8 cellular contexts compared by ENCODE assay signal in genomic region chr4:145936142-145937020, GRCh38. TPM values are rescaled to one million over a fixed set of nuclear protein-coding genes. Genes with fewer than 3 reads are reported as not detected.
DNase-seq lines count a peak whose midpoint lies in the region; ATAC-seq and TF ChIP-seq lines count a peak whose summit lies in the region.

No MANE protein-coding gene starts in this region.

- H3K4me1 ChIP-seq in endodermal cell (ENCODE audit: control insufficient read depth, insufficient read depth, low read length): no peaks in the 10 kb centered on the region

- no peaks in the 10 kb centered on the region for H3K9me3 ChIP-seq in endodermal cell (ENCODE audit: control insufficient read depth, low read length)

- H3K36me3 Mint-ChIP-seq in endodermal cell (ENCODE audit: low read depth): peaks cover 4% of the 10 kb centered on the region
- H3K36me3 Mint-ChIP-seq in mesothelial cell of epicardium: no peaks in the 10 kb centered on the region

- H3K27ac Mint-ChIP-seq in endodermal cell (peak overlapping the region; percentile 95), mesothelial cell of epicardium (peak overlapping the region; percentile 99)

- 0% methylated on average over 64 of the region's 72 CpGs; no CpG with 5 or more reads in 1 of the 2 experiments for WGBS in endodermal cell (ENCODE audit: insufficient coverage in 1 of 2, insufficient read length in 1 of 2), 2 experiments

- TF ChIP-seq CTCF in AG10803 (conservative IDR thresholded peaks at IDR 0.05; ENCODE audit: low read length): peak; percentile 34; the same call in 1 of the 2 replicates
- TF ChIP-seq CTCF in endodermal cell (conservative IDR thresholded peaks at IDR 0.05): no peak
- no peak for TF ChIP-seq CTCF in mesothelial cell of epicardium (IDR thresholded peaks at IDR 0.05; ENCODE audit: unreplicated experiment)

- H3K27me3 ChIP-seq in endodermal cell (ENCODE audit: control insufficient read depth, insufficient read depth, low read length, poor library complexity, severe bottlenecking): no peaks in the 10 kb centered on the region

- H3K4me3 Mint-ChIP-seq in endodermal cell: peak overlapping the region; percentile 91
- H3K4me3 Mint-ChIP-seq in mesothelial cell of epicardium: peak overlapping the region; percentile 93

- H3K4me3 ChIP-seq in AG10803 (ENCODE audit: low read length) (peak overlapping the region; percentile 79), endodermal cell (ENCODE audit: low read length) (peak overlapping the region; percentile 86)

- peaks cover 5% of the 10 kb centered on the region for H3K27me3 Mint-ChIP-seq in endodermal cell (ENCODE audit: insufficient read depth)
- H3K27me3 Mint-ChIP-seq in mesothelial cell of epicardium (ENCODE audit: low read depth): no peaks in the 10 kb centered on the region

- ATAC-seq in GM18861 (IDR thresholded peaks at IDR 0.05; ENCODE audit: unreplicated experiment): peak; percentile 40
- peak; percentile 47 for ATAC-seq in HG03097 (IDR thresholded peaks at IDR 0.05; ENCODE audit: low FRiP score, unreplicated experiment)

- peaks cover 32% of the 10 kb centered on the region for H3K4me1 Mint-ChIP-seq in endodermal cell
- H3K4me1 Mint-ChIP-seq in mesothelial cell of epicardium: peaks cover 58% of the 10 kb centered on the region

- H3K9ac ChIP-seq in endodermal cell (ENCODE audit: extremely low read depth, low read length, poor library complexity, severe bottlenecking): peak overlapping the region; percentile 84

- H3K9me3 Mint-ChIP-seq in endodermal cell (no peaks in the 10 kb centered on the region), mesothelial cell of epicardium (no peaks in the 10 kb centered on the region)

- DNase-seq in AG10803 (ENCODE audit: low read depth) (peak; percentile 65), NCI-H510A (lab: John Stamatoyannopoulos, UW) (peak; percentile 43), endodermal cell (peak; percentile 88), mesothelial cell of epicardium (ENCODE audit: low spot score in 2 of 2, unreplicated experiment in 2 of 2) (peak; percentile 67 to 80)
- peak; percentile 34 to 45 (median 37) for DNase-seq in activated CD8-positive, alpha-beta memory T cell treated with anti-CD3 and anti-CD28 coated beads for 48 hours (ENCODE audit: low read depth in 2 of 3, low spot score in 2 of 3)
- DNase-seq in stimulated activated CD8-positive, alpha-beta memory T cell treated with anti-CD3 and anti-CD28 coated beads, Interleukin-2, amount 100 ng/mL, for 1 hour (ENCODE audit: low read depth in 2 of 2): peak; percentile 37 to 46

- peak overlapping the region; percentile 91 for H3K27ac ChIP-seq in endodermal cell (ENCODE audit: low read depth, low read length)

- H3K36me3 ChIP-seq in endodermal cell (ENCODE audit: control insufficient read depth, insufficient read depth, low read length): peaks cover 10% of the 10 kb centered on the region

RNA-seq across cellular contexts. Expression of gene ZNF827, which starts 2.2 kb away (rescaled TPM):
- total RNA-seq in endodermal cell (10 to 100 TPM; 33.0 to 34.9 TPM), mesothelial cell of epicardium (97.8 to 116 TPM (median 100 TPM) in 3 replicates)
- 22.4 TPM for polyA plus RNA-seq in endodermal cell (2013, experiment 1 of 2)
- 21.8 TPM for polyA plus RNA-seq in endodermal cell (2013, experiment 2 of 2)

Comparison
In these comparisons a context has a peak if more than half of its experiments do, and no peak if none do; other contexts are left out.
1. Peak in every context shown above with its lines: DNase-seq, ATAC-seq, H3K4me3 ChIP-seq and H3K27ac ChIP-seq.
2. DNase-seq: peak in every context shown above with its lines; median percentile 88 in endodermal cell; 74 in mesothelial cell of epicardium; 65 in AG10803; 43 in NCI-H510A; 42 in stimulated activated CD8-positive, alpha-beta memory T cell treated with anti-CD3 and anti-CD28 coated beads, Interleukin-2, amount 100 ng/mL, for 1 hour; 37 in activated CD8-positive, alpha-beta memory T cell treated with anti-CD3 and anti-CD28 coated beads for 48 hours.